1 cellular context compared by ENCODE assay signal in the genomic region with DNA sequence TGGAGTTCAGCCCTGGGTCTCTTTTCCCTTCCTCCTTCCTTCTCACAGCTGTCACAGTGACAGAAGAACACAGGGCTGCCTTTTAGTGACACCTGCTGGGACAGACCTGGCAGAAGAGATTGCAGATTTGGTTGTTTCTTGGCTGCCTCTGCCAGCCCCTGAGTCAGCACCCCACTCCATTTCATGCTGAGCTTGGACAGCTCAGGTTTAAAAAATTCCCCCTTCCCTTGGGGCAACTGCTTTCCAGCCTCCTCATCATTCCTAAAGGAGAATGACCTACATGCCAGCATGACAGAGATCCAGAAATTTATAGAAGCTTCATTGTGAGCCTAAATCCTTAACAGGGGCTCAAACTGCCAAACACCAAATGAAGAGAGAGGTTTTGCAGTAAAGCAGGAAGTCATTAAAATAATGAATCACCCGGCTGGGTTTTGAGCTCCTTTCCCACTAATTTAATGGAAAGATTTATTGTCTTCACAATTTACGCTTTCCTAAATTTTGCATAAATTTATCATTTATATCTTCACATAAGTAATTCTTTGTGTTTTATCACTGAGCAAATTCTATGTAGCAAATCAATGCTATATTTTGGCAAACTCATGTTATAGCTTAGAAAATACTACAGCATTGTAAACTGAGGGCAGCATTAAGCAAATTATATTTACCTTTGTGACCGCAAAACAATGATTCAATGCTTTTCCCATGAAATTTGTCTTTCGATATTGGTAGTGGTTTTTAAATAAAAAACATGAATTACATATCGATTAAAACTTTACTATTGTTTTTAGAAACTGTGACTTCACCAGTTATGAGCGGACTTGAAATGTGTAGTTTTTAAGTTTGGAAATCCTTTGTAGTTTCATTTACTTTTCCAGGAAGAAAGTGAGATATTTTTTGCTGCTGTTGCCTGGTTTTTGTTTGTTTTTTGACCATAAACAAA.
A peak's percentile ranks its signal among the peaks of the same experiment; 100 is the strongest.
TF ChIP-seq lines count a peak whose summit lies in the region.

No MANE protein-coding gene starts in this region.

TF ChIP-seq in HEK293, 187 proteins besides CTCF, POLR2A, EP300 and RAD21 (continued from another document and continues in another):
- TF ChIP-seq, protein P1, sequence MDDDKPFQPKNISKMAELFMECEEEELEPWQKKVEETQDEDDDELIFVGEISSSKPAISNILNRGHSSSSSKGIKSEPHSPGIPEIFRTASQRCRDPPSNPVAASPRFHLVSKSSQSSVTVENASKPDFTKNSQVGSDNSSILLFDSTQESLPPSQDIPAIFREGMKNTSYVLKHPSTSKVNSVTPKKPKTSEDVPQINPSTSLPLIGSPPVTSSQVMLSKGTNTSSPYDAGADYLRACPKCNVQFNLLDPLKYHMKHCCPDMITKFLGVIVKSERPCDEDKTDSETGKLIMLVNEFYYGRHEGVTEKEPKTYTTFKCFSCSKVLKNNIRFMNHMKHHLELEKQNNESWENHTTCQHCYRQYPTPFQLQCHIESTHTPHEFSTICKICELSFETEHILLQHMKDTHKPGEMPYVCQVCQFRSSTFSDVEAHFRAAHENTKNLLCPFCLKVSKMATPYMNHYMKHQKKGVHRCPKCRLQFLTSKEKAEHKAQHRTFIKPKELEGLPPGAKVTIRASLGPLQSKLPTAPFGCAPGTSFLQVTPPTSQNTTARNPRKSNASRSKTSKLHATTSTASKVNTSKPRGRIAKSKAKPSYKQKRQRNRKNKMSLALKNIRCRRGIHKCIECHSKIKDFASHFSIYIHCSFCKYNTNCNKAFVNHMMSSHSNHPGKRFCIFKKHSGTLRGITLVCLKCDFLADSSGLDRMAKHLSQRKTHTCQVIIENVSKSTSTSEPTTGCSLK (tag by site-specific recombination; IDR thresholded peaks at IDR 0.05) = no peak
- TF ChIP-seq MYNN (tag by site-specific recombination; IDR thresholded peaks at IDR 0.05; ENCODE audit: borderline replicate concordance) (no peak), ZNF133 (tag by site-specific recombination; IDR thresholded peaks at IDR 0.05) (no peak), ZNF354C (tag by site-specific recombination; IDR thresholded peaks at IDR 0.05; ENCODE audit: borderline replicate concordance, low read depth) (no peak), ZNF654 (tag by site-specific recombination; IDR thresholded peaks at IDR 0.05; ENCODE audit: low read depth) (peak; percentile 92), ZNF785 (tag by site-specific recombination; IDR thresholded peaks at IDR 0.05) (no peak), ZNF311 (tag by site-specific recombination; IDR thresholded peaks at IDR 0.05; ENCODE audit: borderline replicate concordance) (no peak), ZNF629 (tag by site-specific recombination; IDR thresholded peaks at IDR 0.05) (peak; percentile 50; the same call in 1 of the 2 replicates), ZNF121 (tag by site-specific recombination; IDR thresholded peaks at IDR 0.05) (no peak), ZBTB17 (tag by site-specific recombination; IDR thresholded peaks at IDR 0.05) (peak; percentile 82), ZIC2 (tag by site-specific recombination; IDR thresholded peaks at IDR 0.05) (peak; percentile 59), ZNF114 (tag by site-specific recombination; IDR thresholded peaks at IDR 0.05) (no peak), ZNF202 (tag by site-specific recombination; IDR thresholded peaks at IDR 0.05; ENCODE audit: borderline replicate concordance) (no peak), ZNF473 (tag by site-specific recombination; IDR thresholded peaks at IDR 0.05) (no peak), ZNF585B (tag by site-specific recombination; IDR thresholded peaks at IDR 0.05) (no peak), ZNF426 (tag by site-specific recombination; IDR thresholded peaks at IDR 0.05) (no peak), ZNF555 (tag by site-specific recombination; conservative IDR thresholded peaks at IDR 0.05) (no peak), ZNF623 (tag by site-specific recombination; IDR thresholded peaks at IDR 0.05) (no peak), ZNF701 (tag by site-specific recombination; IDR thresholded peaks at IDR 0.05) (no peak), ZNF843 (tag by site-specific recombination; IDR thresholded peaks at IDR 0.05) (peak; percentile 87), ZNF24 (tag by site-specific recombination; IDR thresholded peaks at IDR 0.05) (no peak; the same call in 1 of the 2 replicates), ZXDB (tag by site-specific recombination; IDR thresholded peaks at IDR 0.05) (no peak), SALL2 (tag by site-specific recombination; IDR thresholded peaks at IDR 0.05; ENCODE audit: borderline replicate concordance) (no peak), ZBTB21 (tag by site-specific recombination; IDR thresholded peaks at IDR 0.05) (no peak), ZNF561 (tag by site-specific recombination; IDR thresholded peaks at IDR 0.05; ENCODE audit: borderline replicate concordance) (no peak), FEZF1 (tag by site-specific recombination; IDR thresholded peaks at IDR 0.05) (peak; percentile 77), ZBTB48 (tag by site-specific recombination; IDR thresholded peaks at IDR 0.05) (no peak), BCL11A (tag by site-specific recombination; IDR thresholded peaks at IDR 0.05; ENCODE audit: low read depth) (no peak), MZF1 (tag by site-specific recombination; IDR thresholded peaks at IDR 0.05; ENCODE audit: borderline replicate concordance) (0 out of 2 replicates have a peak, but pooled peaks have one; percentile 52), SP2 (tag by site-specific recombination; IDR thresholded peaks at IDR 0.05) (no peak), ZNF621 (tag by site-specific recombination; IDR thresholded peaks at IDR 0.05) (no peak), ZNF510 (tag by site-specific recombination; IDR thresholded peaks at IDR 0.05; ENCODE audit: insufficient replicate concordance) (no peak), ZBTB20 (tag by site-specific recombination; IDR thresholded peaks at IDR 0.05) (no peak), ZNF350 (tag by site-specific recombination; IDR thresholded peaks at IDR 0.05) (no peak), ZNF169 (tag by site-specific recombination; IDR thresholded peaks at IDR 0.05) (no peak), ZNF174 (tag by site-specific recombination; IDR thresholded peaks at IDR 0.05) (no peak)
- TF ChIP-seq, protein P2, sequence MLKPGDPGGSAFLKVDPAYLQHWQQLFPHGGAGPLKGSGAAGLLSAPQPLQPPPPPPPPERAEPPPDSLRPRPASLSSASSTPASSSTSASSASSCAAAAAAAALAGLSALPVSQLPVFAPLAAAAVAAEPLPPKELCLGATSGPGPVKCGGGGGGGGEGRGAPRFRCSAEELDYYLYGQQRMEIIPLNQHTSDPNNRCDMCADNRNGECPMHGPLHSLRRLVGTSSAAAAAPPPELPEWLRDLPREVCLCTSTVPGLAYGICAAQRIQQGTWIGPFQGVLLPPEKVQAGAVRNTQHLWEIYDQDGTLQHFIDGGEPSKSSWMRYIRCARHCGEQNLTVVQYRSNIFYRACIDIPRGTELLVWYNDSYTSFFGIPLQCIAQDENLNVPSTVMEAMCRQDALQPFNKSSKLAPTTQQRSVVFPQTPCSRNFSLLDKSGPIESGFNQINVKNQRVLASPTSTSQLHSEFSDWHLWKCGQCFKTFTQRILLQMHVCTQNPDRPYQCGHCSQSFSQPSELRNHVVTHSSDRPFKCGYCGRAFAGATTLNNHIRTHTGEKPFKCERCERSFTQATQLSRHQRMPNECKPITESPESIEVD (tag by site-specific recombination; IDR thresholded peaks at IDR 0.05) = peak; percentile 80
- TF ChIP-seq, protein P3, sequence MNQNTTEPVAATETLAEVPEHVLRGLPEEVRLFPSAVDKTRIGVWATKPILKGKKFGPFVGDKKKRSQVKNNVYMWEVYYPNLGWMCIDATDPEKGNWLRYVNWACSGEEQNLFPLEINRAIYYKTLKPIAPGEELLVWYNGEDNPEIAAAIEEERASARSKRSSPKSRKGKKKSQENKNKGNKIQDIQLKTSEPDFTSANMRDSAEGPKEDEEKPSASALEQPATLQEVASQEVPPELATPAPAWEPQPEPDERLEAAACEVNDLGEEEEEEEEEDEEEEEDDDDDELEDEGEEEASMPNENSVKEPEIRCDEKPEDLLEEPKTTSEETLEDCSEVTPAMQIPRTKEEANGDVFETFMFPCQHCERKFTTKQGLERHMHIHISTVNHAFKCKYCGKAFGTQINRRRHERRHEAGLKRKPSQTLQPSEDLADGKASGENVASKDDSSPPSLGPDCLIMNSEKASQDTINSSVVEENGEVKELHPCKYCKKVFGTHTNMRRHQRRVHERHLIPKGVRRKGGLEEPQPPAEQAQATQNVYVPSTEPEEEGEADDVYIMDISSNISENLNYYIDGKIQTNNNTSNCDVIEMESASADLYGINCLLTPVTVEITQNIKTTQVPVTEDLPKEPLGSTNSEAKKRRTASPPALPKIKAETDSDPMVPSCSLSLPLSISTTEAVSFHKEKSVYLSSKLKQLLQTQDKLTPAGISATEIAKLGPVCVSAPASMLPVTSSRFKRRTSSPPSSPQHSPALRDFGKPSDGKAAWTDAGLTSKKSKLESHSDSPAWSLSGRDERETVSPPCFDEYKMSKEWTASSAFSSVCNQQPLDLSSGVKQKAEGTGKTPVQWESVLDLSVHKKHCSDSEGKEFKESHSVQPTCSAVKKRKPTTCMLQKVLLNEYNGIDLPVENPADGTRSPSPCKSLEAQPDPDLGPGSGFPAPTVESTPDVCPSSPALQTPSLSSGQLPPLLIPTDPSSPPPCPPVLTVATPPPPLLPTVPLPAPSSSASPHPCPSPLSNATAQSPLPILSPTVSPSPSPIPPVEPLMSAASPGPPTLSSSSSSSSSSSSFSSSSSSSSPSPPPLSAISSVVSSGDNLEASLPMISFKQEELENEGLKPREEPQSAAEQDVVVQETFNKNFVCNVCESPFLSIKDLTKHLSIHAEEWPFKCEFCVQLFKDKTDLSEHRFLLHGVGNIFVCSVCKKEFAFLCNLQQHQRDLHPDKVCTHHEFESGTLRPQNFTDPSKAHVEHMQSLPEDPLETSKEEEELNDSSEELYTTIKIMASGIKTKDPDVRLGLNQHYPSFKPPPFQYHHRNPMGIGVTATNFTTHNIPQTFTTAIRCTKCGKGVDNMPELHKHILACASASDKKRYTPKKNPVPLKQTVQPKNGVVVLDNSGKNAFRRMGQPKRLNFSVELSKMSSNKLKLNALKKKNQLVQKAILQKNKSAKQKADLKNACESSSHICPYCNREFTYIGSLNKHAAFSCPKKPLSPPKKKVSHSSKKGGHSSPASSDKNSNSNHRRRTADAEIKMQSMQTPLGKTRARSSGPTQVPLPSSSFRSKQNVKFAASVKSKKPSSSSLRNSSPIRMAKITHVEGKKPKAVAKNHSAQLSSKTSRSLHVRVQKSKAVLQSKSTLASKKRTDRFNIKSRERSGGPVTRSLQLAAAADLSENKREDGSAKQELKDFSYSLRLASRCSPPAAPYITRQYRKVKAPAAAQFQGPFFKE (tag by site-specific recombination; IDR thresholded peaks at IDR 0.05; ENCODE audit: borderline replicate concordance) = no peak
- TF ChIP-seq, protein P4, sequence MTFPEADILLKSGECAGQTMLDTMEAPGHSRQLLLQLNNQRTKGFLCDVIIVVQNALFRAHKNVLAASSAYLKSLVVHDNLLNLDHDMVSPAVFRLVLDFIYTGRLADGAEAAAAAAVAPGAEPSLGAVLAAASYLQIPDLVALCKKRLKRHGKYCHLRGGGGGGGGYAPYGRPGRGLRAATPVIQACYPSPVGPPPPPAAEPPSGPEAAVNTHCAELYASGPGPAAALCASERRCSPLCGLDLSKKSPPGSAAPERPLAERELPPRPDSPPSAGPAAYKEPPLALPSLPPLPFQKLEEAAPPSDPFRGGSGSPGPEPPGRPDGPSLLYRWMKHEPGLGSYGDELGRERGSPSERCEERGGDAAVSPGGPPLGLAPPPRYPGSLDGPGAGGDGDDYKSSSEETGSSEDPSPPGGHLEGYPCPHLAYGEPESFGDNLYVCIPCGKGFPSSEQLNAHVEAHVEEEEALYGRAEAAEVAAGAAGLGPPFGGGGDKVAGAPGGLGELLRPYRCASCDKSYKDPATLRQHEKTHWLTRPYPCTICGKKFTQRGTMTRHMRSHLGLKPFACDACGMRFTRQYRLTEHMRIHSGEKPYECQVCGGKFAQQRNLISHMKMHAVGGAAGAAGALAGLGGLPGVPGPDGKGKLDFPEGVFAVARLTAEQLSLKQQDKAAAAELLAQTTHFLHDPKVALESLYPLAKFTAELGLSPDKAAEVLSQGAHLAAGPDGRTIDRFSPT (tag by site-specific recombination; IDR thresholded peaks at IDR 0.05) = no peak
- TF ChIP-seq, protein P5, sequence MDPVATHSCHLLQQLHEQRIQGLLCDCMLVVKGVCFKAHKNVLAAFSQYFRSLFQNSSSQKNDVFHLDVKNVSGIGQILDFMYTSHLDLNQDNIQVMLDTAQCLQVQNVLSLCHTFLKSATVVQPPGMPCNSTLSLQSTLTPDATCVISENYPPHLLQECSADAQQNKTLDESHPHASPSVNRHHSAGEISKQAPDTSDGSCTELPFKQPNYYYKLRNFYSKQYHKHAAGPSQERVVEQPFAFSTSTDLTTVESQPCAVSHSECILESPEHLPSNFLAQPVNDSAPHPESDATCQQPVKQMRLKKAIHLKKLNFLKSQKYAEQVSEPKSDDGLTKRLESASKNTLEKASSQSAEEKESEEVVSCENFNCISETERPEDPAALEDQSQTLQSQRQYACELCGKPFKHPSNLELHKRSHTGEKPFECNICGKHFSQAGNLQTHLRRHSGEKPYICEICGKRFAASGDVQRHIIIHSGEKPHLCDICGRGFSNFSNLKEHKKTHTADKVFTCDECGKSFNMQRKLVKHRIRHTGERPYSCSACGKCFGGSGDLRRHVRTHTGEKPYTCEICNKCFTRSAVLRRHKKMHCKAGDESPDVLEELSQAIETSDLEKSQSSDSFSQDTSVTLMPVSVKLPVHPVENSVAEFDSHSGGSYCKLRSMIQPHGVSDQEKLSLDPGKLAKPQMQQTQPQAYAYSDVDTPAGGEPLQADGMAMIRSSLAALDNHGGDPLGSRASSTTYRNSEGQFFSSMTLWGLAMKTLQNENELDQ (tag by site-specific recombination; IDR thresholded peaks at IDR 0.05; ENCODE audit: low read depth) = no peak
- TF ChIP-seq, protein P6, sequence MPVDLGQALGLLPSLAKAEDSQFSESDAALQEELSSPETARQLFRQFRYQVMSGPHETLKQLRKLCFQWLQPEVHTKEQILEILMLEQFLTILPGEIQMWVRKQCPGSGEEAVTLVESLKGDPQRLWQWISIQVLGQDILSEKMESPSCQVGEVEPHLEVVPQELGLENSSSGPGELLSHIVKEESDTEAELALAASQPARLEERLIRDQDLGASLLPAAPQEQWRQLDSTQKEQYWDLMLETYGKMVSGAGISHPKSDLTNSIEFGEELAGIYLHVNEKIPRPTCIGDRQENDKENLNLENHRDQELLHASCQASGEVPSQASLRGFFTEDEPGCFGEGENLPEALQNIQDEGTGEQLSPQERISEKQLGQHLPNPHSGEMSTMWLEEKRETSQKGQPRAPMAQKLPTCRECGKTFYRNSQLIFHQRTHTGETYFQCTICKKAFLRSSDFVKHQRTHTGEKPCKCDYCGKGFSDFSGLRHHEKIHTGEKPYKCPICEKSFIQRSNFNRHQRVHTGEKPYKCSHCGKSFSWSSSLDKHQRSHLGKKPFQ (tag by site-specific recombination; IDR thresholded peaks at IDR 0.05) = no peak
- TF ChIP-seq, protein P7, sequence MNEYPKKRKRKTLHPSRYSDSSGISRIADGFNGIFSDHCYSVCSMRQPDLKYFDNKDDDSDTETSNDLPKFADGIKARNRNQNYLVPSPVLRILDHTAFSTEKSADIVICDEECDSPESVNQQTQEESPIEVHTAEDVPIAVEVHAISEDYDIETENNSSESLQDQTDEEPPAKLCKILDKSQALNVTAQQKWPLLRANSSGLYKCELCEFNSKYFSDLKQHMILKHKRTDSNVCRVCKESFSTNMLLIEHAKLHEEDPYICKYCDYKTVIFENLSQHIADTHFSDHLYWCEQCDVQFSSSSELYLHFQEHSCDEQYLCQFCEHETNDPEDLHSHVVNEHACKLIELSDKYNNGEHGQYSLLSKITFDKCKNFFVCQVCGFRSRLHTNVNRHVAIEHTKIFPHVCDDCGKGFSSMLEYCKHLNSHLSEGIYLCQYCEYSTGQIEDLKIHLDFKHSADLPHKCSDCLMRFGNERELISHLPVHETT (tag by site-specific recombination; IDR thresholded peaks at IDR 0.05) = no peak
